ENCODE assay signal across 8 cellular contexts in the genomic region with DNA sequence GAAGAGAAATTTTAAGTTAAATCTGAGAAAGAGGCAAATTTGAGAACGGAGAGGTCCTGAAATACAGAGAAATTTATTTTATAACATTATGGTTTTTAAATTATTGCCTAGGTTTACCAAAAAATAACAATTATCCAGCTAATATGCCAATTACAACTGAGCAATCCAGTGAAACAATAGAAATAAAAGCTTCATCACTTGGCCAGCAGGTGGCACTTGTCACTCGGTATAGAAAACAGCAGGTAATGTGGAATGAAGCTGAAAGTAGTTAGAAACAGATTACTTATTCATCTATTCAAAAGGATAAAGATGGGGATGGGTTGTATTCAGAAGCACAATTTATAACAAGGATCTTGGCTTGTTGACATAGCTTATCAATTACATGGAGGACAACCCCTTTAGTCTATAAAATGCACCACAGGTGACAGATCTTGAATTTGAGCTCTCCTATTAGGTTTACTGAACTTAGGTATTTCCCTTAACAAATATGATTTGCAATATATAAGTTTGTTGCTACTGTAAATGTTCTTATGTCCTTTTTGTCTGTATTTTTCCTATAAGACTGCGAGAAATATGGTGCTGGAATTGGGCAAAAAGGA.
DNase-seq lines count a peak whose midpoint lies in the region; ATAC-seq and TF ChIP-seq lines count a peak whose summit lies in the region.

No MANE protein-coding gene starts in this region.

- H3K4me3 Mint-ChIP-seq in memory B cell: no peak overlapping the region

- no peaks in the 10 kb centered on the region for H3K9me3 ChIP-seq in cardiac muscle cell (ENCODE audit: low read depth)
- H3K9me3 ChIP-seq in HAP-1: no peaks in the 10 kb centered on the region
- H3K9me3 ChIP-seq in testis: no peaks in the 10 kb centered on the region

- H3K27ac ChIP-seq in cardiac muscle cell (no peak overlapping the region), testis (no peak overlapping the region)

- no peak for TF ChIP-seq POLR2A in testis (IDR thresholded peaks at IDR 0.05)

- in situ Hi-C loops in HAP-1 (cut with MboI; ENCODE audit: low sequenced_read_pairs): no loop called here

- no peak overlapping the region for H3K4me3 ChIP-seq in cardiac muscle cell
- H3K4me3 ChIP-seq in HAP-1: no peak overlapping the region
- H3K4me3 ChIP-seq in testis: no peak overlapping the region

- no peaks in the 10 kb centered on the region for H3K4me1 Mint-ChIP-seq in memory B cell

- H3K36me3 Mint-ChIP-seq in memory B cell: no peaks in the 10 kb centered on the region

- H3K27me3 Mint-ChIP-seq in memory B cell: peaks cover 3% of the 10 kb centered on the region

- H3K9me3 Mint-ChIP-seq in memory B cell: no peaks in the 10 kb centered on the region

- 49 to 57% methylated on average over 3 of the region's 3 CpGs for WGBS in testis, 2 donors

- no peak overlapping the region for H3K27ac Mint-ChIP-seq in memory B cell

- H3K4me1 ChIP-seq in cardiac muscle cell (ENCODE audit: low read depth) (no peaks in the 10 kb centered on the region), HAP-1 (peaks cover 22% of the 10 kb centered on the region), testis (no peaks in the 10 kb centered on the region)

- intact Hi-C loops in Right ventricle myocardium inferior (cut with DNase I) (loop anchor here (1.0 kb wide), 1 partner anchor 59 kb away; no protein-coding TSS in a partner anchor), testis (cut with DNase I; ENCODE audit: low total_unique reads) (no loop called here)

- no peak for ATAC-seq in Right ventricle myocardium inferior
- ATAC-seq in memory B cell (ENCODE audit: low read depth): peak; percentile 50

- DNase-seq in cardiac muscle cell (ENCODE audit: low read depth in 1 of 2, low spot score in 1 of 2) (peak; percentile 50 to 64), Right ventricle myocardium inferior (ENCODE audit: missing footprints) (no peak), HAP-1 (ENCODE audit: low spot score in 2 of 2) (peak; percentile 57 to 71), M059J (ENCODE audit: low read depth) (peak; percentile 49), T-helper 1 cell (peak in 4 of 5 donors; percentile 2 to 20 (median 13)), dedifferentiated amniotic fluid mesenchymal stem cell (ENCODE audit: extremely low spot score) (peak; percentile 37), memory B cell (ENCODE audit: low spot score in 2 of 2) (peak; percentile 4 to 15), testis (peak; percentile 51)

- no peaks in the 10 kb centered on the region for H3K36me3 ChIP-seq in cardiac muscle cell
- no peaks in the 10 kb centered on the region for H3K36me3 ChIP-seq in HAP-1 (replicated peaks)
- H3K36me3 ChIP-seq in testis (ENCODE audit: low read depth, missing control alignments): no peaks in the 10 kb centered on the region

- TF ChIP-seq CTCF in cardiac muscle cell (IDR thresholded peaks at IDR 0.05; ENCODE audit: low read depth, low read length) (peak; percentile 75), testis (IDR thresholded peaks at IDR 0.05) (peak in 2 of 3 experiments; percentile 54 to 76)

- H3K27me3 ChIP-seq in cardiac muscle cell: no peaks in the 10 kb centered on the region
- H3K27me3 ChIP-seq in HAP-1 (ENCODE audit: low read depth): no peaks in the 10 kb centered on the region
- H3K27me3 ChIP-seq in testis: no peaks in the 10 kb centered on the region
